13 cellular contexts compared by ENCODE assay signal in the genomic region with DNA sequence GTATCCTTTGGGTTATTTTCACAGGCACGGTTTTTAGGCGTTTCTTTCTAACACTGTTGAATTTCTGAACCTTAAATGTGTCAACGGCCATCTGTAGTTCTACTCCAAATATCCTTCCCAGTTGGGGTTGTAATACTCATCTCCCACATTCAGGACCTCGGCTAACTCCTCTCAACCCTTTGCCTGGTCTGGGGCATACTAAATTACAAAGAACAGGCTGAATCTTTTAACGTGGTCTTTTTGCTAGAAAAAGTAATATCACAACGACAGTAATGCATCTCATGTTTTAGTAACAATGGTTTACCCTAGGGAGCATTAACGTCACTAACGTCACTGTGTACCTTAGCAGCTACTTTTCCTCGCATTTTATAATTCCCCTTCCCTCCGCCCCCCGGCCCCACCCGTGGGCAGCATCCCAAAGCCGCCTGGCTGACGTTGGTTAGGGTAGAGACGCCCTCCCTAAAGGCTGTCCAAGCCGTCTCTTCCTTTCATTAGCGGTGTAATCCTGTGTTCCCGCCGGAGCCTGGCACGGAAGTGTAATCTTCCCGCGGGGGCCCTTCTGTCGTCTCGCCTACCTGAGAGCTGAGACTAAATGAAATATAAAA. TPM values are rescaled to one million over a fixed set of nuclear protein-coding genes. Genes with fewer than 3 reads are reported as not detected.
A peak's percentile ranks its signal among the peaks of the same experiment; 100 is the strongest.
DNase-seq lines count a peak whose midpoint lies in the region; ATAC-seq, FAIRE-seq and TF ChIP-seq lines count a peak whose summit lies in the region.
"Had no signal": no experiment of that assay in that cellular context is flagged by ENCODE, and none has a peak within 500 bp of the region (broad histone marks: within the 10 kb centered on the region; RNA-seq: fewer than 3 reads in every experiment).

No MANE protein-coding gene starts in this region.

- FAIRE-seq in A549 (lab: Jason Lieb, UNC): no peak

- TF ChIP-seq CTCF in A549 (IDR thresholded peaks at IDR 0.05) (no peak), omental fat pad (IDR thresholded peaks at IDR 0.05) (no peak)

- H3K27ac ChIP-seq in A549 (no peak overlapping the region), ectodermal cell (ENCODE audit: insufficient read depth, low read depth, low read length, poor library complexity, severe bottlenecking) (no peak overlapping the region)

- no peak for TF ChIP-seq POLR2A in A549 (IDR thresholded peaks at IDR 0.05; ENCODE audit: low read length)

- no peak for DNase-seq in A549 (ENCODE audit: low read depth in 1 of 2, low spot score in 1 of 2)
- no peak for DNase-seq in omental fat pad (ENCODE audit: low spot score)
- no peak for DNase-seq in activated T-cell treated with anti-CD3 and anti-CD28 coated beads, Interleukin-2, amount 50 U/mL, for 1 hour
- DNase-seq: activated gamma-delta T cell treated with Interleukin-2 at 50 U/mL for 16 hours; naive B cell; stimulated activated CD4-positive, alpha-beta T cell treated with anti-CD3 and anti-CD28 coated beads, Interleukin-4, amount 100 ng/mL, for 1 hour had no signal

- peaks cover 28% of the 10 kb centered on the region for H3K27me3 ChIP-seq in ectodermal cell (ENCODE audit: control insufficient read depth, insufficient read depth, low read length, poor library complexity, severe bottlenecking)

- H3K4me1 ChIP-seq in A549 (peaks cover 13% of the 10 kb centered on the region), ectodermal cell (ENCODE audit: control insufficient read depth, insufficient read depth, low read length) (peaks cover 32% of the 10 kb centered on the region)

- POLR2A ChIA-PET in A549 (lab: Yijun Ruan, JAX): no interaction called here

- H3K4me2 ChIP-seq in A549: peak overlapping the region; percentile 100

- CTCF ChIA-PET in A549 (lab: Yijun Ruan, JAX): no interaction called here

- no peak for TF ChIP-seq RAD21 in A549 (conservative IDR thresholded peaks at IDR 0.05 in 1 of 2, IDR thresholded peaks at IDR 0.05 in 1 of 2)
- no peak for TF ChIP-seq RAD21 in Ishikawa (IDR thresholded peaks at IDR 0.05; ENCODE audit: low read depth)

- H3K4me3 ChIP-seq in A549: no peak overlapping the region
- peak overlapping the region; percentile 45 for H3K4me3 ChIP-seq in ectodermal cell (ENCODE audit: insufficient read depth, low read depth, low read length)

- H3K36me3 ChIP-seq in ectodermal cell (ENCODE audit: control insufficient read depth, insufficient read depth, low read length): no peaks in the 10 kb centered on the region
- H3K36me3 ChIP-seq: heart left ventricle had no signal

- 20% methylated on average over 18 of the region's 24 CpGs for WGBS in A549 (ENCODE audit: missing lambda C conversion rate)
- WGBS in ectodermal cell, 2 experiments: 3% methylated on average over 24 of the region's 24 CpGs

- no peak for ATAC-seq in A549
- peak; percentile 45 for ATAC-seq in omental fat pad (ENCODE audit: low FRiP score)
- ATAC-seq in HG03571 (IDR thresholded peaks at IDR 0.05; ENCODE audit: unreplicated experiment): no peak
- ATAC-seq in GM21576 (IDR thresholded peaks at IDR 0.05; ENCODE audit: unreplicated experiment): no peak
- no peak for ATAC-seq in HG02970 (IDR thresholded peaks at IDR 0.05; ENCODE audit: low FRiP score, unreplicated experiment)

- TF ChIP-seq EP300 in A549 (IDR thresholded peaks at IDR 0.05): no peak
- TF ChIP-seq EP300 in Ishikawa (IDR thresholded peaks at IDR 0.05; ENCODE audit: borderline replicate concordance): no peak

- no peaks in the 10 kb centered on the region for H3K9me3 ChIP-seq in A549
- no peaks in the 10 kb centered on the region for H3K9me3 ChIP-seq in ectodermal cell (ENCODE audit: control insufficient read depth, low read length)
- H3K9me3 ChIP-seq: heart left ventricle had no signal

TF ChIP-seq in A549, 52 proteins besides CTCF, POLR2A, EP300 and RAD21:
- TF ChIP-seq EHF (CRISPR knock-in tag; IDR thresholded peaks at IDR 0.05): no peak
TF ChIP-seq in A549: peak in this region for 0.

TF ChIP-seq in Ishikawa, 13 proteins besides CTCF, POLR2A, EP300 and RAD21:
- no peak for TF ChIP-seq CEBPB (IDR thresholded peaks at IDR 0.05)
- no peak for TF ChIP-seq TCF12 (IDR thresholded peaks at IDR 0.05; ENCODE audit: low read depth)
- TF ChIP-seq FOXM1 (IDR thresholded peaks at IDR 0.05; ENCODE audit: borderline replicate concordance, low read depth): no peak
- TF ChIP-seq, protein P1, sequence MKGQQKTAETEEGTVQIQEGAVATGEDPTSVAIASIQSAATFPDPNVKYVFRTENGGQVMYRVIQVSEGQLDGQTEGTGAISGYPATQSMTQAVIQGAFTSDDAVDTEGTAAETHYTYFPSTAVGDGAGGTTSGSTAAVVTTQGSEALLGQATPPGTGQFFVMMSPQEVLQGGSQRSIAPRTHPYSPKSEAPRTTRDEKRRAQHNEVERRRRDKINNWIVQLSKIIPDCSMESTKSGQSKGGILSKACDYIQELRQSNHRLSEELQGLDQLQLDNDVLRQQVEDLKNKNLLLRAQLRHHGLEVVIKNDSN (IDR thresholded peaks at IDR 0.05): no peak
- TF ChIP-seq, protein P2, sequence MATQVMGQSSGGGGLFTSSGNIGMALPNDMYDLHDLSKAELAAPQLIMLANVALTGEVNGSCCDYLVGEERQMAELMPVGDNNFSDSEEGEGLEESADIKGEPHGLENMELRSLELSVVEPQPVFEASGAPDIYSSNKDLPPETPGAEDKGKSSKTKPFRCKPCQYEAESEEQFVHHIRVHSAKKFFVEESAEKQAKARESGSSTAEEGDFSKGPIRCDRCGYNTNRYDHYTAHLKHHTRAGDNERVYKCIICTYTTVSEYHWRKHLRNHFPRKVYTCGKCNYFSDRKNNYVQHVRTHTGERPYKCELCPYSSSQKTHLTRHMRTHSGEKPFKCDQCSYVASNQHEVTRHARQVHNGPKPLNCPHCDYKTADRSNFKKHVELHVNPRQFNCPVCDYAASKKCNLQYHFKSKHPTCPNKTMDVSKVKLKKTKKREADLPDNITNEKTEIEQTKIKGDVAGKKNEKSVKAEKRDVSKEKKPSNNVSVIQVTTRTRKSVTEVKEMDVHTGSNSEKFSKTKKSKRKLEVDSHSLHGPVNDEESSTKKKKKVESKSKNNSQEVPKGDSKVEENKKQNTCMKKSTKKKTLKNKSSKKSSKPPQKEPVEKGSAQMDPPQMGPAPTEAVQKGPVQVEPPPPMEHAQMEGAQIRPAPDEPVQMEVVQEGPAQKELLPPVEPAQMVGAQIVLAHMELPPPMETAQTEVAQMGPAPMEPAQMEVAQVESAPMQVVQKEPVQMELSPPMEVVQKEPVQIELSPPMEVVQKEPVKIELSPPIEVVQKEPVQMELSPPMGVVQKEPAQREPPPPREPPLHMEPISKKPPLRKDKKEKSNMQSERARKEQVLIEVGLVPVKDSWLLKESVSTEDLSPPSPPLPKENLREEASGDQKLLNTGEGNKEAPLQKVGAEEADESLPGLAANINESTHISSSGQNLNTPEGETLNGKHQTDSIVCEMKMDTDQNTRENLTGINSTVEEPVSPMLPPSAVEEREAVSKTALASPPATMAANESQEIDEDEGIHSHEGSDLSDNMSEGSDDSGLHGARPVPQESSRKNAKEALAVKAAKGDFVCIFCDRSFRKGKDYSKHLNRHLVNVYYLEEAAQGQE (IDR thresholded peaks at IDR 0.05; ENCODE audit: low read depth): peak; percentile 74
- no peak for TF ChIP-seq NFIC (IDR thresholded peaks at IDR 0.05)
- no peak for TF ChIP-seq TEAD4 (IDR thresholded peaks at IDR 0.05)
- no peak for TF ChIP-seq ZBTB7A (IDR thresholded peaks at IDR 0.05; ENCODE audit: low read depth)
- TF ChIP-seq EGR1 (IDR thresholded peaks at IDR 0.05): no peak

RNA-seq across cellular contexts. Expression of a gene that starts 2.0 kb away (rescaled TPM):
- polyA plus RNA-seq in A549 (2011; rRNA removed) (not detected in 2 replicates), A549 (2017; fragmentation: RNase III; extraction: RNeasy Plus Mini Kit Qiagen cat#74134 plus additional on column Dnase treatment) (not detected in 3 replicates)
- polyA plus RNA-seq in A549 (2012; cell fraction: cytosol; rRNA removed): 0.03 and 0.06 TPM in 2 replicates
- polyA plus RNA-seq in A549 (2012; cell fraction: nucleus; rRNA removed): 0.10 and 0.12 TPM in 2 replicates
- not detected in 2 replicates for polyA minus RNA-seq in A549 (2011; rRNA and poly(A)+ RNA removed)
- 3.3 TPM for polyA plus RNA-seq in ectodermal cell (2013, experiment 1 of 4)
- 3.3 TPM for polyA plus RNA-seq in ectodermal cell (2013, experiment 2 of 4)
- polyA plus RNA-seq in ectodermal cell (2013, experiment 3 of 4): 3.7 TPM
- polyA plus RNA-seq in ectodermal cell (2013, experiment 4 of 4): 3.0 TPM
- 10 to 100 TPM in 2 of 4 donors, 1 to 10 TPM in 1, not detected in 1; 3.6 to 35.4 (median 15.1) TPM for total RNA-seq in omental fat pad
- total RNA-seq: dermis microvascular lymphatic vessel endothelial cell had no signal
- polyA plus RNA-seq: heart left ventricle had no signal
